ENCODE assay signal across 1 cellular context in genomic region chr1:168687796-168688195, GRCh38.
TF ChIP-seq lines count a peak whose summit lies in the region.

No MANE protein-coding gene starts in this region.

TF ChIP-seq in GM23338, 12 proteins besides CTCF, POLR2A, EP300 and RAD21 (continued from another document):
- TF ChIP-seq ZNF462 (CRISPR knock-in tag; IDR thresholded peaks at IDR 0.05) (no peak), STAT1 (IDR thresholded peaks at IDR 0.05; ENCODE audit: unreplicated experiment) (no peak), CREB1 (CRISPR knock-in tag; IDR thresholded peaks at IDR 0.05; ENCODE audit: low read depth) (no peak), POLR2AphosphoS5 (IDR thresholded peaks at IDR 0.05; ENCODE audit: low read depth) (no peak), ZNF331 (CRISPR knock-in tag; IDR thresholded peaks at IDR 0.05; ENCODE audit: low read depth) (no peak), EZH2 (IDR thresholded peaks at IDR 0.05; ENCODE audit: low read depth, unreplicated experiment) (no peak), ZNF114 (CRISPR knock-in tag; IDR thresholded peaks at IDR 0.05) (no peak), NANOG (IDR thresholded peaks at IDR 0.05; ENCODE audit: borderline replicate concordance) (no peak), EZH2phosphoT487 (IDR thresholded peaks at IDR 0.05; ENCODE audit: unreplicated experiment) (no peak)
TF ChIP-seq in GM23338: peak in this region for 0.
